1 cellular context compared by ENCODE assay signal in the genomic region with DNA sequence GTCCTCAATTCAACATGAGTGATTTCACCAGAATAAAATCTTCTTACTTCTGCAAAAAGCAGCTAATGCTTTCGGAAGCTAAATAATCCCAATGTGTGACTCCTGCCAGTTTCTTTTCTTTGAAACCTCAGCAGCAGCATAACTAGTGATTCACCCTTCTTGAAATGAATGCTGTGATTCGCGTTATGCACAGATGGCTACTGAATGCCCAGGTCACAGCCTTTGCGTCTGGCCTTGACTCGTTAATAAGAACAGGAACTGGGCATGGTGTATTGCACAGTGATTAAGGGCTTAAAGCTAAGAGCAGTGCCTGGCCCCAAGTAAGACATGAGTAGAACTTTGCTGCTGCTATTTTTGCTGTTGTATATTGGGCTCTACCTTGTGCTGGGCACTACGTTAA.
TF ChIP-seq lines count a peak whose summit lies in the region.

No MANE protein-coding gene starts in this region.

TF ChIP-seq in SK-N-SH, 30 proteins besides CTCF, POLR2A, EP300 and RAD21 (continued from another document):
- TF ChIP-seq, protein P1, sequence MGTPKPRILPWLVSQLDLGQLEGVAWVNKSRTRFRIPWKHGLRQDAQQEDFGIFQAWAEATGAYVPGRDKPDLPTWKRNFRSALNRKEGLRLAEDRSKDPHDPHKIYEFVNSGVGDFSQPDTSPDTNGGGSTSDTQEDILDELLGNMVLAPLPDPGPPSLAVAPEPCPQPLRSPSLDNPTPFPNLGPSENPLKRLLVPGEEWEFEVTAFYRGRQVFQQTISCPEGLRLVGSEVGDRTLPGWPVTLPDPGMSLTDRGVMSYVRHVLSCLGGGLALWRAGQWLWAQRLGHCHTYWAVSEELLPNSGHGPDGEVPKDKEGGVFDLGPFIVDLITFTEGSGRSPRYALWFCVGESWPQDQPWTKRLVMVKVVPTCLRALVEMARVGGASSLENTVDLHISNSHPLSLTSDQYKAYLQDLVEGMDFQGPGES (IDR thresholded peaks at IDR 0.05; ENCODE audit: low read depth, low read length): no peak
